In genomic region chr11:32706985-32707736, GRCh38 we compare ENCODE assay signal across 9 cellular contexts.
DNase-seq lines count a peak whose midpoint lies in the region; ATAC-seq and TF ChIP-seq lines count a peak whose summit lies in the region.
"Had no signal": no experiment of that assay in that cellular context is flagged by ENCODE, and none has a peak within 500 bp of the region (broad histone marks: within the 10 kb centered on the region; RNA-seq: fewer than 3 reads in every experiment).

No MANE protein-coding gene starts in this region.

- no peaks in the 10 kb centered on the region for H3K36me3 ChIP-seq in IMR-90 (ENCODE audit: control insufficient read depth, insufficient read depth, low read length)
- no peaks in the 10 kb centered on the region for H3K36me3 ChIP-seq in neural progenitor cell
- H3K36me3 ChIP-seq in body of pancreas (replicated peaks in 1 of 2; ENCODE audit: insufficient read depth in 1 of 2, low read depth in 2 of 2), result no peaks in the 10 kb centered on the region

- no peak overlapping the region for H3K56ac ChIP-seq in IMR-90 (ENCODE audit: extremely low read depth, insufficient read depth, low read length)

- H4K91ac ChIP-seq in IMR-90 (ENCODE audit: insufficient read depth, low read depth, low read length), result no peak overlapping the region

- H3K9ac ChIP-seq in IMR-90 (ENCODE audit: low read depth, low read length), result no peak overlapping the region
- no peak overlapping the region for H3K9ac ChIP-seq in neural progenitor cell

- TF ChIP-seq CTCF in IMR-90 (conservative IDR thresholded peaks at IDR 0.05; ENCODE audit: low read depth, low read length) (no peak), fibroblast of pulmonary artery (IDR thresholded peaks at IDR 0.05; ENCODE audit: low read length, missing control alignments) (no peak), neural progenitor cell (IDR thresholded peaks at IDR 0.05) (no peak), body of pancreas (IDR thresholded peaks at IDR 0.05) (no peak)

- no peaks in the 10 kb centered on the region for H3K9me1 ChIP-seq in IMR-90 (ENCODE audit: insufficient read depth, low read length)

- H3K4me1 Mint-ChIP-seq in neural progenitor cell, result no peaks in the 10 kb centered on the region

- H3F3A ChIP-seq in neural progenitor cell (ENCODE audit: low read depth), result no peaks in the 10 kb centered on the region

- in situ Hi-C loops in IMR-90 (cut with MboI; ENCODE audit: low sequenced_read_pairs), result no loop called here

- H4K20me1 ChIP-seq in IMR-90 (ENCODE audit: insufficient read depth, low read length) (no peaks in the 10 kb centered on the region), neural progenitor cell (ENCODE audit: low read depth) (no peaks in the 10 kb centered on the region)

- no peak overlapping the region for H4K5ac ChIP-seq in IMR-90 (ENCODE audit: low read depth, low read length)

- H3K27ac Mint-ChIP-seq in neural progenitor cell, result no peak overlapping the region
- H3K27ac Mint-ChIP-seq: dendritic cell treated with granulocyte-macrophage colony-stimulating factor and Interleukin-4, amounts not matched to agents 40 ng/mL and 50 ng/mL, for 4 days had no signal

- no peak overlapping the region for H2AK9ac ChIP-seq in IMR-90 (replicated peaks; ENCODE audit: low read depth, low read length, poor library complexity)

- H2AFZ ChIP-seq in IMR-90 (replicated peaks; ENCODE audit: low read length, poor library complexity) (no peak overlapping the region), neural progenitor cell (replicated peaks) (no peak overlapping the region)

- TF ChIP-seq RAD21 in IMR-90 (IDR thresholded peaks at IDR 0.05; ENCODE audit: low read length), result no peak

- CTCF ChIA-PET in IMR-90 (lab: Yijun Ruan, JAX), result interaction anchor here (0.6 kb wide), 1 partner anchor 9 kb away, joined by 3 read pairs; no protein-coding TSS in a partner anchor

- H2BK120ac ChIP-seq in IMR-90 (ENCODE audit: low read depth, low read length), result no peak overlapping the region

- DNase-seq in DMS53 treated with DMSO at 0.1 percent for 48 hours (lab: John Stamatoyannopoulos, UW; ENCODE audit: unreplicated experiment) (peak; percentile 73), IMR-90 (peak; percentile 82), fibroblast of pulmonary artery (ENCODE audit: low read depth) (peak; percentile 72), NCI-H1417 treated with DMSO at 0.1 percent for 48 hours (lab: John Stamatoyannopoulos, UW) (no peak), neural progenitor cell (ENCODE audit: low spot score) (no peak), right cardiac atrium (no peak), body of pancreas (no peak)

- H3K9me3 Mint-ChIP-seq in neural progenitor cell, result peaks cover 3% of the 10 kb centered on the region

- H3K36me3 Mint-ChIP-seq in neural progenitor cell, result no peaks in the 10 kb centered on the region

- no peak overlapping the region for H2BK5ac ChIP-seq in IMR-90 (ENCODE audit: low read depth, low read length, poor library complexity, severe bottlenecking)

- H3K79me1 ChIP-seq in IMR-90 (ENCODE audit: low read depth in 1 of 2, low read length in 2 of 2), result no peaks in the 10 kb centered on the region

- H3K27me3 ChIP-seq in IMR-90 (ENCODE audit: control insufficient read depth, insufficient read depth, low read length), result peaks cover 3% of the 10 kb centered on the region
- H3K27me3 ChIP-seq in neural progenitor cell, result no peaks in the 10 kb centered on the region
- no peaks in the 10 kb centered on the region for H3K27me3 ChIP-seq in right cardiac atrium (ENCODE audit: control insufficient read depth, insufficient read depth)
- H3K27me3 ChIP-seq in body of pancreas, result no peaks in the 10 kb centered on the region

- no peak overlapping the region for H3K4me3 Mint-ChIP-seq in neural progenitor cell
- H3K4me3 Mint-ChIP-seq: dendritic cell treated with granulocyte-macrophage colony-stimulating factor and Interleukin-4, amounts not matched to agents 40 ng/mL and 50 ng/mL, for 4 days had no signal

- ATAC-seq in GM21576 (IDR thresholded peaks at IDR 0.05; ENCODE audit: unreplicated experiment) (peak; percentile 94), IMR-90 (ENCODE audit: low read depth) (peak; percentile 73), right cardiac atrium (no peak), body of pancreas (no peak)

- no peak overlapping the region for H3K27ac ChIP-seq in IMR-90 (ENCODE audit: insufficient read depth, low read length)
- no peak overlapping the region for H3K27ac ChIP-seq in neural progenitor cell
- no peak overlapping the region for H3K27ac ChIP-seq in right cardiac atrium (ENCODE audit: low read length)
- H3K27ac ChIP-seq in body of pancreas, result no peak overlapping the region

- no peak overlapping the region for H3K4ac ChIP-seq in IMR-90 (ENCODE audit: low read depth, low read length)

- no peak overlapping the region for H3K23ac ChIP-seq in IMR-90 (ENCODE audit: low read depth, low read length)

- no peaks in the 10 kb centered on the region for H3K27me3 Mint-ChIP-seq in neural progenitor cell (ENCODE audit: insufficient read depth, low read depth)
- H3K27me3 Mint-ChIP-seq: dendritic cell treated with granulocyte-macrophage colony-stimulating factor and Interleukin-4, amounts not matched to agents 40 ng/mL and 50 ng/mL, for 4 days had no signal

- POLR2A ChIA-PET in IMR-90 (lab: Charles Lee; ENCODE audit: unreplicated experiment), result no interaction called here

- no peak for TF ChIP-seq POLR2A in IMR-90 (IDR thresholded peaks at IDR 0.05; ENCODE audit: low read depth, low read length)
- no peak for TF ChIP-seq POLR2A in body of pancreas (IDR thresholded peaks at IDR 0.05)

- no CpG with 5 or more reads among the region's 7 CpGs for WGBS in IMR-90 (ENCODE audit: extremely low coverage in 2 of 2, insufficient read length in 1 of 2), 2 experiments
- WGBS in right cardiac atrium, result 71% methylated on average over 7 of the region's 7 CpGs
- 55 to 60% methylated on average over 7 of the region's 7 CpGs for WGBS in body of pancreas, 2 donors

- H3K4me1 ChIP-seq in IMR-90 (ENCODE audit: control insufficient read depth, insufficient read depth, low read length), result no peaks in the 10 kb centered on the region
- H3K4me1 ChIP-seq in neural progenitor cell, result no peaks in the 10 kb centered on the region
- H3K4me1 ChIP-seq in right cardiac atrium (ENCODE audit: control insufficient read depth, insufficient read depth, low read length), result no peaks in the 10 kb centered on the region
- H3K4me1 ChIP-seq in body of pancreas, result no peaks in the 10 kb centered on the region

- no peak overlapping the region for H3K18ac ChIP-seq in IMR-90 (ENCODE audit: low read depth, low read length)

- dilution Hi-C loops in IMR-90 (cut with HindIII; ENCODE audit: low sequenced_read_pairs, unreplicated experiment), result no loop called here

- H3K14ac ChIP-seq in IMR-90 (replicated peaks; ENCODE audit: low read depth, low read length), result no peak overlapping the region

- no peak overlapping the region for H2BK20ac ChIP-seq in IMR-90 (ENCODE audit: low read depth, low read length)

- H3K79me2 ChIP-seq in neural progenitor cell (ENCODE audit: low read depth), result no peaks in the 10 kb centered on the region

- BruUV-seq in IMR-90 (replicated peaks; lab: Mats Ljungman, UMichigan), result no TSS peak

- H3K4me2 ChIP-seq in IMR-90 (ENCODE audit: low read depth, low read length) (no peak overlapping the region), neural progenitor cell (no peak overlapping the region)

- H3K4me3 ChIP-seq in IMR-90 (ENCODE audit: insufficient read depth, low read depth, low read length), result no peak overlapping the region
- H3K4me3 ChIP-seq in fibroblast of pulmonary artery (replicated peaks; ENCODE audit: low read depth, low read length), result no peak overlapping the region
- no peak overlapping the region for H3K4me3 ChIP-seq in neural progenitor cell
- no peak overlapping the region for H3K4me3 ChIP-seq in right cardiac atrium (ENCODE audit: low read length)
- no peak overlapping the region for H3K4me3 ChIP-seq in body of pancreas

- no peak overlapping the region for H4K8ac ChIP-seq in IMR-90 (ENCODE audit: low read depth in 2 of 2, low read length in 2 of 2)

- intact Hi-C loops in IMR-90 (cut with micrococcal nuclease), result no loop called here
- intact Hi-C loops in right cardiac atrium (cut with DNase I), result no loop called here
- intact Hi-C loops in body of pancreas (cut with DNase I), result no loop called here

- H3K9me3 ChIP-seq in IMR-90 (ENCODE audit: control insufficient read depth, insufficient read depth, low read length) (0 out of 2 replicates have a peak, but pooled peaks cover 2% of the 10 kb centered on the region), neural progenitor cell (ENCODE audit: low read depth) (no peaks in the 10 kb centered on the region), right cardiac atrium (ENCODE audit: control insufficient read depth, low read length) (no peaks in the 10 kb centered on the region), body of pancreas (peaks cover 0 to 11% (median 0%) of the 10 kb centered on the region in 3 donors)

- H2AK5ac ChIP-seq in IMR-90 (ENCODE audit: low read depth, low read length), result no peak overlapping the region

- H2BK15ac ChIP-seq in IMR-90 (ENCODE audit: low read depth, low read length), result no peak overlapping the region

TF ChIP-seq in IMR-90, 13 proteins besides CTCF, POLR2A, EP300 and RAD21:
- peak; percentile 67; the same call in 1 of the 2 replicates for TF ChIP-seq BHLHE40 (IDR thresholded peaks at IDR 0.05; ENCODE audit: low read depth, low read length)
- peak; percentile 93 for TF ChIP-seq FOS (IDR thresholded peaks at IDR 0.05; ENCODE audit: low read depth, low read length)
- TF ChIP-seq NFE2L2 (IDR thresholded peaks at IDR 0.05; ENCODE audit: low read depth, low read length), result peak; percentile 75
- no peak for TF ChIP-seq RCOR1 (IDR thresholded peaks at IDR 0.05; ENCODE audit: insufficient replicate concordance, low read length)

Comparison
In these comparisons a context has a peak if more than half of its experiments do, and no peak if none do; other contexts are left out.
1. DNase-seq: peak in DMS53 treated with DMSO at 0.1 percent for 48 hours (single experiment), IMR-90 (single experiment) and fibroblast of pulmonary artery (single experiment); none in NCI-H1417 treated with DMSO at 0.1 percent for 48 hours (single experiment), neural progenitor cell (single experiment), right cardiac atrium (0 of 3) and body of pancreas (0 of 4).
2. ATAC-seq: peak in GM21576 (single experiment) and IMR-90 (single experiment); none in right cardiac atrium (0 of 2) and body of pancreas (single experiment).